ENCODE assay signal across 8 cellular contexts in the genomic region with DNA sequence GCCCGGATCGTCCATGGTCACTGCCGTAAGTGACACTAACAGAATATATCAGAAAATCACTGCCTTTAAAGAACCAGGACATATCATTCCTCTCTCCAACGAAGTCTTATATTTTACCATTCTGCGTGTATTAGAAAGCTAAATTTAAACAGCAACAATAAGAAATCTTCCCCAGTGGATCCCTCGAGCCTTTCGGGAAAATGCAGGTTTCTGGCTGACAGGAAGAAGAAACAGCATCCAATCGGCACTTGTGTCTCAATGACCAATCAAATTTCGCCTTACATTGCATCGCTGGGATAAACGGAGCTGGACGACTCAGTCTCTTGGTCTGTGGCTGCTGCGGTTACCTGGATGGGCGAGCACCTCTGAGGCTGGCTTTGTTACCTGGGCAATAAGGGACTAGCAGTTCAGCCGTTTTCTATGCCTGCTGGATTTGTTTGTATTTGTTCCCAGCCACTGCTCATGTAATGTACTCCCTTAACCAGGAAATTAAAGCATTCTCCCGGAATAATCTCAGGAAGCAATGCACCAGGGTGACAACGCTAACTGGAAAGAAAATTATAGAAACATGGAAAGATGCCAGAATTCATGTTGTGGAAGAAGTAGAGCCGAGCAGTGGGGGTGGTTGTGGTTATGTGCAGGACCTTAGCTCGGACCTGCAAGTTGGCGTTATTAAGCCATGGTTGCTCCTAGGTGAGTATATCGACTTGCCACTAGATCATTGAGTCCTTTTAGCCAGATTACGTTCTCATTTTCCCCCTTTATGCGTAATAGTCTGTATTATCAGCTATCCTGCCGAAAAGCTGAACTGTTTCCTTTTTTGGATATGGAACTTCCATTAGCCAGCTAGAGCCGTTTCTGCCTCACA. TPM values are rescaled to one million over a fixed set of nuclear protein-coding genes. Genes with fewer than 3 reads are reported as not detected.
DNase-seq lines count a peak whose midpoint lies in the region; FAIRE-seq lines count a peak whose summit lies in the region.

A gene with protein sequence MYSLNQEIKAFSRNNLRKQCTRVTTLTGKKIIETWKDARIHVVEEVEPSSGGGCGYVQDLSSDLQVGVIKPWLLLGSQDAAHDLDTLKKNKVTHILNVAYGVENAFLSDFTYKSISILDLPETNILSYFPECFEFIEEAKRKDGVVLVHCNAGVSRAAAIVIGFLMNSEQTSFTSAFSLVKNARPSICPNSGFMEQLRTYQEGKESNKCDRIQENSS (plus strand): TSS at position 281 of the 868 bp plus-strand sequence. CDS start 187 bp downstream, at position 468.

- H3K27ac ChIP-seq in neuronal stem cell (replicated peaks; ENCODE audit: low read length) (no peak within 1 kb of the TSS), subcutaneous abdominal adipose tissue (ENCODE audit: low read depth, low read length) (peak within 1 kb of the TSS; percentile 68)

- peak within 1 kb of the TSS; percentile 49 for H3K4me3 ChIP-seq in HAP-1
- H3K4me3 ChIP-seq in MG63 = peak within 1 kb of the TSS; percentile 63
- H3K4me3 ChIP-seq in neuronal stem cell (ENCODE audit: low read length in 2 of 2) = peak within 1 kb of the TSS; percentile 51 to 77
- peak within 1 kb of the TSS; percentile 85 to 100 (median 95) for H3K4me3 ChIP-seq in subcutaneous abdominal adipose tissue (ENCODE audit: low read depth in 1 of 5, low read length in 5 of 5)

- H3K36me3 ChIP-seq in HAP-1 (replicated peaks) (no peaks in the 10 kb centered on the region), MG63 (no peaks in the 10 kb centered on the region), neuronal stem cell (replicated peaks in 1 of 2; ENCODE audit: control insufficient read depth in 2 of 2, insufficient read depth in 2 of 2, low read length in 2 of 2) (no peaks in the 10 kb centered on the region), subcutaneous abdominal adipose tissue (ENCODE audit: control insufficient read depth in 5 of 5, insufficient read depth in 5 of 5, low read length in 5 of 5) (no peaks in the 10 kb centered on the region)

- no peak within 1 kb of the TSS for H2BK15ac ChIP-seq in neuronal stem cell (ENCODE audit: low read length)

- no peak within 1 kb of the TSS for H3K14ac ChIP-seq in neuronal stem cell (ENCODE audit: low read length)

- H2AFZ ChIP-seq in neuronal stem cell (ENCODE audit: low read length) = peak within 1 kb of the TSS; percentile 84

- peak within 1 kb of the TSS; percentile 61 for H3K4me2 ChIP-seq in neuronal stem cell (ENCODE audit: insufficient read depth, low read length, poor library complexity, severe bottlenecking)

- in situ Hi-C loops in HAP-1 (cut with MboI; ENCODE audit: low sequenced_read_pairs) = no loop called here

- no peak within 1 kb of the TSS for H2AK5ac ChIP-seq in neuronal stem cell (ENCODE audit: low read depth, low read length)

- no peak within 1 kb of the TSS for H3K9ac ChIP-seq in neuronal stem cell (ENCODE audit: low read depth, low read length, poor library complexity)
- H3K9ac ChIP-seq in subcutaneous abdominal adipose tissue (ENCODE audit: low read length in 5 of 5) = peak within 1 kb of the TSS; percentile 23 to 93 (median 78)

- no peak within 1 kb of the TSS for H3K4ac ChIP-seq in neuronal stem cell (ENCODE audit: low read length)

- H2BK120ac ChIP-seq in neuronal stem cell (ENCODE audit: low read depth, low read length) = no peak within 1 kb of the TSS

- DNase-seq in GDM1 (lab: John Stamatoyannopoulos, UW) = peak; percentile 78
- peak; percentile 80 to 93 for DNase-seq in HAP-1 (ENCODE audit: low spot score in 2 of 2)
- DNase-seq in MG63 = peak; percentile 77
- DNase-seq in SHP77 (lab: John Stamatoyannopoulos, UW) = peak; percentile 88 to 90
- peak; percentile 83 for DNase-seq in activated naive CD4-positive, alpha-beta T cell treated with Interleukin-2 at 50 U/mL for 16 hours
- DNase-seq in frontal cortex (ENCODE audit: low spot score in 2 of 2) = peak; percentile 72 to 75
- DNase-seq in neuronal stem cell (ENCODE audit: low spot score) = peak; percentile 94

- H3K23ac ChIP-seq in neuronal stem cell (ENCODE audit: low read depth, low read length, poor library complexity) = peak within 1 kb of the TSS; percentile 11

- H3K9me3 ChIP-seq in HAP-1 (no peaks in the 10 kb centered on the region), MG63 (no peaks in the 10 kb centered on the region), neuronal stem cell (replicated peaks in 1 of 2; ENCODE audit: control insufficient read depth in 2 of 2, insufficient read depth in 1 of 2, low read depth in 1 of 2, low read length in 2 of 2) (peaks cover 0 to 1% of the 10 kb centered on the region in 2 donors), subcutaneous abdominal adipose tissue (ENCODE audit: control insufficient read depth in 5 of 5, low read length in 5 of 5) (no peaks in the 10 kb centered on the region)

- WGBS in neuronal stem cell (ENCODE audit: extremely low coverage in 2 of 2, insufficient read length in 2 of 2, insufficient replicate concordance in 1 of 2), 2 donors = no CpG with 5 or more reads among the region's 25 CpGs

- no peak within 1 kb of the TSS for H2BK5ac ChIP-seq in neuronal stem cell (ENCODE audit: low read length)

- H3K18ac ChIP-seq in neuronal stem cell (ENCODE audit: low read length) = no peak within 1 kb of the TSS

- no peak within 1 kb of the TSS for H4K8ac ChIP-seq in neuronal stem cell (ENCODE audit: low read depth, low read length)

- H3K27me3 ChIP-seq in HAP-1 (ENCODE audit: low read depth) = no peaks in the 10 kb centered on the region
- H3K27me3 ChIP-seq in MG63 = no peaks in the 10 kb centered on the region
- H3K27me3 ChIP-seq in neuronal stem cell (ENCODE audit: control insufficient read depth in 3 of 3, insufficient read depth in 3 of 3, low read depth in 1 of 3, low read length in 3 of 3) = peaks cover 0 to 25% (median 2%) of the 10 kb centered on the region in 3 experiments
- peaks cover 0 to 3% (median 0%) of the 10 kb centered on the region in 5 donors for H3K27me3 ChIP-seq in subcutaneous abdominal adipose tissue (ENCODE audit: control insufficient read depth in 5 of 5, insufficient read depth in 4 of 5, low read length in 5 of 5)

- FAIRE-seq in frontal cortex (lab: Jason Lieb, UNC) = peak; percentile 82

- H3K4me1 ChIP-seq in HAP-1 (peaks cover 2% of the 10 kb centered on the region), neuronal stem cell (ENCODE audit: control insufficient read depth in 2 of 2, insufficient read depth in 1 of 2, low read depth in 1 of 2, low read length in 2 of 2) (peaks cover 0 to 4% of the 10 kb centered on the region in 2 donors), subcutaneous abdominal adipose tissue (ENCODE audit: control insufficient read depth in 5 of 5, insufficient read depth in 5 of 5, low read length in 5 of 5) (peaks cover 0 to 13% (median 11%) of the 10 kb centered on the region in 5 donors)

- no peak within 1 kb of the TSS for H2BK12ac ChIP-seq in neuronal stem cell (ENCODE audit: low read length)

- H4K91ac ChIP-seq in neuronal stem cell (ENCODE audit: low read depth, low read length, poor library complexity) = no peak within 1 kb of the TSS

- H3K79me1 ChIP-seq in neuronal stem cell (ENCODE audit: low read depth, low read length) = no peaks in the 10 kb centered on the region

RNA-seq across cellular contexts. Expression of the gene that starts here (rescaled TPM):
- total RNA-seq in MG63 (2014; rRNA removed; shearing (Covaris generic); ENCODE audit: low replicate concordance) = 0.69 and 0.86 TPM in 2 replicates
- total RNA-seq in frontal cortex = 14.7 TPM
- polyA plus RNA-seq in neuronal stem cell (2013, experiment 1 of 2) = 1.5 TPM
- polyA plus RNA-seq in neuronal stem cell (2013, experiment 2 of 2) = 1.7 TPM

Comparison
In these comparisons a context has a peak if more than half of its experiments do, and no peak if none do; other contexts are left out.
1. Peak in DNase-seq and H3K4me3 ChIP-seq in MG63; RNA of the gene not detected or under 1 TPM.